In genomic region chr2:72754628-72755320, GRCh38 we compare ENCODE assay signal across 19 cellular contexts.
"Had no signal": no experiment of that assay in that cellular context is flagged by ENCODE, and none has a peak within 500 bp of the region (broad histone marks: within the 10 kb centered on the region; RNA-seq: fewer than 3 reads in every experiment).

No MANE protein-coding gene starts in this region.

- H3K4me3 Mint-ChIP-seq: activated B cell treated with CpG ODN at 0.5 μM for 24 hours; activated CD4-positive, alpha-beta T cell treated with anti-CD3 and anti-CD28 coated beads for 36 hours; activated naive CD8-positive, alpha-beta T cell; activated T-cell treated with anti-CD3 and anti-CD28 coated beads, Interleukin-2, amount 50 U/mL, for 4 hours; nephron progenitor cell; T-helper 1 cell treated with Interleukin-12 subunit alpha and Interleukin-12 subunit beta and Interleukin-4 antibody, amounts not matched to agents 30 μg/mL and 1 μg/mL, for 36 hours had no signal

- H3K27me3 ChIP-seq: pancreas, sigmoid colon, upper lobe of left lung had no signal

- H3K27ac Mint-ChIP-seq: activated B cell treated with CpG ODN at 0.5 μM for 24 hours; activated CD4-positive, alpha-beta T cell treated with anti-CD3 and anti-CD28 coated beads for 36 hours; activated naive CD8-positive, alpha-beta T cell; activated T-helper 2 cell treated with anti-CD3 and anti-CD28 coated beads, Interferon-gamma antibody, Interleukin-2, Interleukin-4, amounts not matched to agents 10 μg/mL and 5 μg/mL and 100 μg/mL, durations not matched to agents 14 hours and 24 hours and 36 hours; nephron progenitor cell; T-helper 1 cell treated with Interleukin-12 subunit alpha and Interleukin-12 subunit beta and Interleukin-4 antibody, amounts not matched to agents 30 μg/mL and 1 μg/mL, for 36 hours had no signal

- DNase-seq: activated B cell treated with CpG ODN at 0.5 μM for 24 hours; activated CD4-positive, alpha-beta T cell treated with anti-CD3 and anti-CD28 coated beads for 36 hours; activated CD4-positive, alpha-beta T cell treated with anti-CD3 and anti-CD28 coated beads, Interleukin-2, amount 50 U/mL, for 4 hours; activated CD8-positive, alpha-beta memory T cell treated with anti-CD3 and anti-CD28 coated beads, Interleukin-2, amount 50 U/mL, for 48 hours; activated naive CD4-positive, alpha-beta T cell; activated T-cell treated with anti-CD3 and anti-CD28 coated beads, Interleukin-2, amount 50 U/mL, for 4 hours; amniotic stem cell; cortex of kidney; nephron progenitor cell; pancreas; sigmoid colon; stimulated activated CD4-positive, alpha-beta T cell treated with anti-CD3 and anti-CD28 coated beads, Interleukin-2, amount 100 ng/mL, for 48 hours; stimulated activated naive CD4-positive, alpha-beta T cell treated with Interleukin-2 at 50 U/mL for 16 hours; T1000; upper lobe of left lung had no signal

- H3K4me1 Mint-ChIP-seq: activated B cell treated with CpG ODN at 0.5 μM for 24 hours; activated CD4-positive, alpha-beta T cell treated with anti-CD3 and anti-CD28 coated beads for 36 hours had no signal

- H3K27me3 Mint-ChIP-seq: activated B cell treated with CpG ODN at 0.5 μM for 24 hours; activated CD4-positive, alpha-beta T cell treated with anti-CD3 and anti-CD28 coated beads for 36 hours; activated naive CD8-positive, alpha-beta T cell had no signal

- FAIRE-seq: bronchial epithelial cell, pancreas had no signal

- ATAC-seq: activated CD4-positive, alpha-beta T cell treated with anti-CD3 and anti-CD28 coated beads for 36 hours; activated T-cell treated with anti-CD3 and anti-CD28 coated beads, Interleukin-2, amount 50 U/mL, for 4 hours had no signal

- H3K27ac ChIP-seq: sigmoid colon, upper lobe of left lung had no signal

- H3K4me3 ChIP-seq: pancreas, sigmoid colon, upper lobe of left lung had no signal

- H3K9me3 ChIP-seq: pancreas, sigmoid colon, upper lobe of left lung had no signal

- H3K9me3 Mint-ChIP-seq: activated B cell treated with CpG ODN at 0.5 μM for 24 hours; activated T-cell treated with anti-CD3 and anti-CD28 coated beads, Interleukin-2, amount 50 U/mL, for 4 hours; activated T-helper 2 cell treated with anti-CD3 and anti-CD28 coated beads, Interferon-gamma antibody, Interleukin-2, Interleukin-4, amounts not matched to agents 10 μg/mL and 5 μg/mL and 100 μg/mL, durations not matched to agents 14 hours and 24 hours and 36 hours; nephron progenitor cell had no signal

- H3K36me3 ChIP-seq: pancreas, sigmoid colon, upper lobe of left lung had no signal
